ENCODE assay signal across 12 cellular contexts in genomic region chr7:41189866-41190265, GRCh38.
A peak's percentile ranks its signal among the peaks of the same experiment; 100 is the strongest.
DNase-seq lines count a peak whose midpoint lies in the region; ATAC-seq and TF ChIP-seq lines count a peak whose summit lies in the region.
"Had no signal": no experiment of that assay in that cellular context is flagged by ENCODE, and none has a peak within 500 bp of the region (broad histone marks: within the 10 kb centered on the region; RNA-seq: fewer than 3 reads in every experiment).

No MANE protein-coding gene starts in this region.

- no peaks in the 10 kb centered on the region for H4K20me1 ChIP-seq in hepatocyte (ENCODE audit: insufficient read depth, poor library complexity, severe bottlenecking)
- H4K20me1 ChIP-seq: BLaER1 had no signal

- no peak overlapping the region for H2AFZ ChIP-seq in ACC112 (ENCODE audit: low read length, unreplicated experiment)
- H2AFZ ChIP-seq in hepatocyte = no peak overlapping the region

- H3K9ac ChIP-seq in adipocyte (ENCODE audit: low read length) = no peak overlapping the region
- H3K9ac ChIP-seq: BLaER1 had no signal

- no peak overlapping the region for H3K27ac Mint-ChIP-seq in activated naive CD4-positive, alpha-beta T cell treated with anti-CD3 and anti-CD28 coated beads, Interleukin-2, amount 50 U/mL, for 72 hours

- H3K9me3 ChIP-seq in adipocyte (ENCODE audit: control insufficient read depth, low read length) (no peaks in the 10 kb centered on the region), hepatocyte (ENCODE audit: low read depth) (no peaks in the 10 kb centered on the region)
- H3K9me3 ChIP-seq: BLaER1, thyroid gland had no signal

- H3K4me3 ChIP-seq in ACC112 (ENCODE audit: low read depth, low read length) (peak overlapping the region; percentile 50; the same call in 1 of the 2 replicates), adipocyte (ENCODE audit: low read length) (no peak overlapping the region), hepatocyte (no peak overlapping the region)
- H3K4me3 ChIP-seq: BLaER1, thyroid gland had no signal

- H3K79me2 ChIP-seq in ACC112 (ENCODE audit: control insufficient read depth, insufficient read depth, low read length, unreplicated experiment) = no peaks in the 10 kb centered on the region
- no peaks in the 10 kb centered on the region for H3K79me2 ChIP-seq in hepatocyte

- H3K27ac ChIP-seq in ACC112 (ENCODE audit: low read depth, low read length) = peak overlapping the region; percentile 99
- H3K27ac ChIP-seq in hepatocyte = peak overlapping the region; percentile 73
- H3K27ac ChIP-seq: BLaER1, thyroid gland had no signal

- TF ChIP-seq CTCF in hepatocyte (IDR thresholded peaks at IDR 0.05; ENCODE audit: poor library complexity) = no peak
- no peak for TF ChIP-seq CTCF in GM20000 (IDR thresholded peaks at IDR 0.05; ENCODE audit: extremely low read depth, missing control alignments)

- DNase-seq in HS-27A (ENCODE audit: low read depth) = peak; percentile 66
- DNase-seq in adipocyte (ENCODE audit: low read depth) = peak; percentile 73
- DNase-seq in hepatocyte (ENCODE audit: low spot score) = peak; percentile 23
- no peak for DNase-seq in activated naive CD4-positive, alpha-beta T cell treated with anti-CD3 and anti-CD28 coated beads, Interleukin-2, amount 50 U/mL, for 72 hours (ENCODE audit: low spot score in 2 of 2)
- DNase-seq in GM20000 (ENCODE audit: low spot score) = no peak
- DNase-seq: activated T-cell treated with anti-CD3 and anti-CD28 coated beads for 4 hours; effector CD8-positive, alpha-beta T cell; thyroid gland had no signal

- 71% methylated on average over 2 of the region's 2 CpGs for WGBS in hepatocyte (ENCODE audit: low lambda C conversion rate, missing lambda C conversion rate)

- H3K27me3 ChIP-seq in ACC112 (ENCODE audit: insufficient read depth, low read length) = no peaks in the 10 kb centered on the region
- no peaks in the 10 kb centered on the region for H3K27me3 ChIP-seq in adipocyte (replicated peaks; ENCODE audit: control insufficient read depth, insufficient read depth, low read length)
- H3K27me3 ChIP-seq in hepatocyte = no peaks in the 10 kb centered on the region
- H3K27me3 ChIP-seq: BLaER1, thyroid gland had no signal

- H3K36me3 Mint-ChIP-seq in activated naive CD4-positive, alpha-beta T cell treated with anti-CD3 and anti-CD28 coated beads, Interleukin-2, amount 50 U/mL, for 72 hours = no peaks in the 10 kb centered on the region

- H3K9me2 ChIP-seq in hepatocyte (replicated peaks; ENCODE audit: insufficient read depth) = no peaks in the 10 kb centered on the region

- H3K36me3 ChIP-seq in ACC112 (ENCODE audit: insufficient read depth, low read length) (no peaks in the 10 kb centered on the region), adipocyte (ENCODE audit: control insufficient read depth, insufficient read depth, low read length, severe bottlenecking) (no peaks in the 10 kb centered on the region), hepatocyte (replicated peaks; ENCODE audit: insufficient read depth, low read depth) (no peaks in the 10 kb centered on the region)
- H3K36me3 ChIP-seq: BLaER1, thyroid gland had no signal

- H3K4me2 ChIP-seq in hepatocyte = no peak overlapping the region
- H3K4me2 ChIP-seq: BLaER1 had no signal

- peaks cover 4 to 6% of the 10 kb centered on the region in 2 donors for H3K9me3 Mint-ChIP-seq in activated naive CD4-positive, alpha-beta T cell treated with anti-CD3 and anti-CD28 coated beads, Interleukin-2, amount 50 U/mL, for 72 hours

- H3K4me1 ChIP-seq in ACC112 (ENCODE audit: control insufficient read depth, insufficient read depth, low read length, unreplicated experiment) (peaks cover 43% of the 10 kb centered on the region), adipocyte (ENCODE audit: control insufficient read depth, insufficient read depth, low read length) (peaks cover 20% of the 10 kb centered on the region), hepatocyte (ENCODE audit: insufficient read depth) (peaks cover 11% of the 10 kb centered on the region)
- H3K4me1 ChIP-seq: BLaER1, thyroid gland had no signal

- ATAC-seq in GM18858 (IDR thresholded peaks at IDR 0.05; ENCODE audit: unreplicated experiment) = no peak
- ATAC-seq in activated naive CD4-positive, alpha-beta T cell treated with anti-CD3 and anti-CD28 coated beads, Interleukin-2, amount 50 U/mL, for 72 hours = no peak
- no peak for ATAC-seq in GM21423 (IDR thresholded peaks at IDR 0.05; ENCODE audit: unreplicated experiment)

Comparison
In these comparisons a context has a peak if more than half of its experiments do, and no peak if none do; other contexts are left out.
1. DNase-seq: peak in HS-27A (single experiment), adipocyte (single experiment) and hepatocyte (single experiment); none in activated naive CD4-positive, alpha-beta T cell treated with anti-CD3 and anti-CD28 coated beads, Interleukin-2, amount 50 U/mL, for 72 hours (0 of 2) and GM20000 (single experiment).